In genomic region chrX:63959975-63960374, GRCh38 we compare ENCODE assay signal across 1 cellular context.
TF ChIP-seq lines count a peak whose summit lies in the region.

No MANE protein-coding gene starts in this region.

TF ChIP-seq in GM23338, 12 proteins besides CTCF, POLR2A, EP300 and RAD21:
- TF ChIP-seq ZNF462 (CRISPR knock-in tag; IDR thresholded peaks at IDR 0.05) (no peak), ZNF114 (CRISPR knock-in tag; IDR thresholded peaks at IDR 0.05) (no peak), POLR2AphosphoS5 (IDR thresholded peaks at IDR 0.05; ENCODE audit: low read depth) (no peak), EZH2 (IDR thresholded peaks at IDR 0.05; ENCODE audit: low read depth, unreplicated experiment) (no peak), ETS1 (IDR thresholded peaks at IDR 0.05) (no peak), JUNB (IDR thresholded peaks at IDR 0.05; ENCODE audit: unreplicated experiment) (no peak), EZH2phosphoT487 (IDR thresholded peaks at IDR 0.05; ENCODE audit: unreplicated experiment) (no peak), CREB1 (CRISPR knock-in tag; IDR thresholded peaks at IDR 0.05; ENCODE audit: low read depth) (no peak), STAT1 (IDR thresholded peaks at IDR 0.05; ENCODE audit: unreplicated experiment) (no peak), ZNF331 (CRISPR knock-in tag; IDR thresholded peaks at IDR 0.05; ENCODE audit: low read depth) (no peak), NANOG (IDR thresholded peaks at IDR 0.05; ENCODE audit: borderline replicate concordance) (no peak)
- TF ChIP-seq, protein P1, sequence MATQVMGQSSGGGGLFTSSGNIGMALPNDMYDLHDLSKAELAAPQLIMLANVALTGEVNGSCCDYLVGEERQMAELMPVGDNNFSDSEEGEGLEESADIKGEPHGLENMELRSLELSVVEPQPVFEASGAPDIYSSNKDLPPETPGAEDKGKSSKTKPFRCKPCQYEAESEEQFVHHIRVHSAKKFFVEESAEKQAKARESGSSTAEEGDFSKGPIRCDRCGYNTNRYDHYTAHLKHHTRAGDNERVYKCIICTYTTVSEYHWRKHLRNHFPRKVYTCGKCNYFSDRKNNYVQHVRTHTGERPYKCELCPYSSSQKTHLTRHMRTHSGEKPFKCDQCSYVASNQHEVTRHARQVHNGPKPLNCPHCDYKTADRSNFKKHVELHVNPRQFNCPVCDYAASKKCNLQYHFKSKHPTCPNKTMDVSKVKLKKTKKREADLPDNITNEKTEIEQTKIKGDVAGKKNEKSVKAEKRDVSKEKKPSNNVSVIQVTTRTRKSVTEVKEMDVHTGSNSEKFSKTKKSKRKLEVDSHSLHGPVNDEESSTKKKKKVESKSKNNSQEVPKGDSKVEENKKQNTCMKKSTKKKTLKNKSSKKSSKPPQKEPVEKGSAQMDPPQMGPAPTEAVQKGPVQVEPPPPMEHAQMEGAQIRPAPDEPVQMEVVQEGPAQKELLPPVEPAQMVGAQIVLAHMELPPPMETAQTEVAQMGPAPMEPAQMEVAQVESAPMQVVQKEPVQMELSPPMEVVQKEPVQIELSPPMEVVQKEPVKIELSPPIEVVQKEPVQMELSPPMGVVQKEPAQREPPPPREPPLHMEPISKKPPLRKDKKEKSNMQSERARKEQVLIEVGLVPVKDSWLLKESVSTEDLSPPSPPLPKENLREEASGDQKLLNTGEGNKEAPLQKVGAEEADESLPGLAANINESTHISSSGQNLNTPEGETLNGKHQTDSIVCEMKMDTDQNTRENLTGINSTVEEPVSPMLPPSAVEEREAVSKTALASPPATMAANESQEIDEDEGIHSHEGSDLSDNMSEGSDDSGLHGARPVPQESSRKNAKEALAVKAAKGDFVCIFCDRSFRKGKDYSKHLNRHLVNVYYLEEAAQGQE (IDR thresholded peaks at IDR 0.05; ENCODE audit: unreplicated experiment) = no peak
